In the genomic region with DNA sequence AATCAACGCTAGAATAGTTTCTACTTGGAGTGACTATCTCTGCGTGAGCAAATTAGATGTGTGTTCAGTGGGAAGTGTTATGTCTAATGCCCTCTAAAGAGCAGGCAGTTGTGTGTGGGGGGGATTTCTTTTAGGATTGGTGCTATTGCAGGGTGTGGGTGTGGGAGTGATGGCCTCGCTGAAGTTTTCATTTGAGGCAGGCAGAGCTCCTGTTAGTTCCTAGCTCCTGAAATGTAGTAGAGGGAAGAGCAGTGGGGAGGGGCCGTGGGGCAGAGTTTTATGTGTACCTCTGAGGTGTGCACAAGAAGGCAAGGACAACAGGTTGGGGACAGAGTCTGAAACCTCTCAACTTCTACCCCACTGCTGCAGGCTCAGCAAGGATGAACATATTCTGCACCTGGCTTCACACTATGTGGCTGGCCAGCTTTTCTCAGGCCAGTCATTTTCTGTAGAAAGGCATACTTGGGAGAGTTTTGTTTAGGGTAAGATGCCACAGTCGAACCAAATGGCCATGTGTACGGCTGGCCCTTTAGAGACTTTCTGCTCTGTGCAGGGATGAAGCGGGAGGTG, we compare ENCODE assay signal across 1 cellular context.
TF ChIP-seq lines count a peak whose summit lies in the region.

No MANE protein-coding gene starts in this region.

TF ChIP-seq in SK-N-SH, 30 proteins besides CTCF, POLR2A, EP300 and RAD21 (continued from another document):
- TF ChIP-seq, protein P1, sequence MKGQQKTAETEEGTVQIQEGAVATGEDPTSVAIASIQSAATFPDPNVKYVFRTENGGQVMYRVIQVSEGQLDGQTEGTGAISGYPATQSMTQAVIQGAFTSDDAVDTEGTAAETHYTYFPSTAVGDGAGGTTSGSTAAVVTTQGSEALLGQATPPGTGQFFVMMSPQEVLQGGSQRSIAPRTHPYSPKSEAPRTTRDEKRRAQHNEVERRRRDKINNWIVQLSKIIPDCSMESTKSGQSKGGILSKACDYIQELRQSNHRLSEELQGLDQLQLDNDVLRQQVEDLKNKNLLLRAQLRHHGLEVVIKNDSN (IDR thresholded peaks at IDR 0.05; ENCODE audit: borderline replicate concordance, low read depth), result no peak
- no peak for TF ChIP-seq GABPA (IDR thresholded peaks at IDR 0.05; ENCODE audit: low read depth)
